In genomic region chr10:76878514-76878913, GRCh38 we compare ENCODE assay signal across 31 cellular contexts.
"Had no signal": no experiment of that assay in that cellular context is flagged by ENCODE, and none has a peak within 500 bp of the region (broad histone marks: within the 10 kb centered on the region; RNA-seq: fewer than 3 reads in every experiment).

No MANE protein-coding gene starts in this region.

- DNase-seq: naive B cell; naive thymus-derived CD8-positive, alpha-beta T cell; nephron progenitor cell; occipital lobe; ovary; posterior cingulate gyrus; psoas muscle; right cardiac atrium; spleen; stimulated activated CD4-positive, alpha-beta T cell treated with anti-CD3 and anti-CD28 coated beads, Interleukin-12 subunit alpha, Interleukin-12 subunit beta, amount 100 ng/mL, for 4 hours; stimulated activated CD4-positive, alpha-beta T cell treated with anti-CD3 and anti-CD28 coated beads, Interleukin-1b, Interleukin-23, amount 100 ng/mL, for 48 hours; stimulated activated CD4-positive, alpha-beta T cell treated with anti-CD3 and anti-CD28 coated beads, Interleukin-4, amount 100 ng/mL, for 1 hour; stimulated activated CD4-positive, alpha-beta T cell treated with anti-CD3 and anti-CD28 coated beads, Interleukin-4, amount 100 ng/mL, for 4 hours; stimulated activated CD8-positive, alpha-beta memory T cell treated with anti-CD3 and anti-CD28 coated beads, Interleukin-4, amount 100 ng/mL, for 48 hours; stimulated activated naive CD4-positive, alpha-beta T cell; stimulated activated naive CD8-positive, alpha-beta T cell treated with anti-CD3 and anti-CD28 coated beads, Interleukin-15, amount 100 ng/mL, for 72 hours; stimulated activated naive CD8-positive, alpha-beta T cell treated with anti-CD3 and anti-CD28 coated beads, Interleukin-15, Interleukin-2, amounts not matched to agents 100 U/mL and 50 U/mL, for 24 hours; testis; tibial artery; transverse colon; upper lobe of right lung; uterus had no signal

- H3K4me1 ChIP-seq: parathyroid adenoma, psoas muscle, testis, transverse colon, upper lobe of right lung, uterus had no signal

- H3K27ac Mint-ChIP-seq: naive thymus-derived CD8-positive, alpha-beta T cell; natural killer cell treated with Interleukin-12 subunit alpha and Interleukin-12 subunit beta and Interleukin-15 and Interleukin-18, amount 100 ng/mL, for 72 hours; neural progenitor cell; stimulated activated memory B cell treated with anti-CD40 and anti-IgM and Interleukin-4, amounts not matched to agents 10 μg/mL and 1 μg/mL and 100 μg/mL, for 72 hours; stimulated activated naive CD8-positive, alpha-beta T cell treated with anti-CD3 and anti-CD28 coated beads, Interleukin-15, amount 100 ng/mL, for 72 hours had no signal

- H3K27me3 Mint-ChIP-seq: stimulated activated memory B cell treated with anti-CD40 and anti-IgM and Interleukin-4, amounts not matched to agents 10 μg/mL and 1 μg/mL and 100 μg/mL, for 72 hours had no signal

- H3K27me3 ChIP-seq: neural progenitor cell, ovary, spleen, suprapubic skin, testis, tibial artery, transverse colon, uterus had no signal

- H3K79me2 ChIP-seq: parathyroid adenoma had no signal

- H3K9me3 Mint-ChIP-seq: naive B cell; naive thymus-derived CD8-positive, alpha-beta T cell; natural killer cell treated with Interleukin-12 subunit alpha and Interleukin-12 subunit beta and Interleukin-15 and Interleukin-18, amount 100 ng/mL, for 72 hours; nephron progenitor cell; neural progenitor cell; stimulated activated memory B cell treated with anti-CD40 and anti-IgM and Interleukin-4, amounts not matched to agents 10 μg/mL and 1 μg/mL and 100 μg/mL, for 72 hours; stimulated activated naive CD8-positive, alpha-beta T cell treated with anti-CD3 and anti-CD28 coated beads, Interleukin-15, amount 100 ng/mL, for 72 hours; type B pancreatic cell had no signal

- H3K4me3 ChIP-seq: neural progenitor cell, ovary, psoas muscle, skin epidermis, smooth muscle cell, spleen, suprapubic skin, testis, tibial artery, transverse colon, upper lobe of right lung, uterus had no signal

- H3K36me3 Mint-ChIP-seq: naive B cell; naive thymus-derived CD8-positive, alpha-beta T cell; natural killer cell treated with Interleukin-12 subunit alpha and Interleukin-12 subunit beta and Interleukin-15 and Interleukin-18, amount 100 ng/mL, for 72 hours; neural progenitor cell; stimulated activated memory B cell treated with anti-CD40 and anti-IgM and Interleukin-4, amounts not matched to agents 10 μg/mL and 1 μg/mL and 100 μg/mL, for 72 hours; type B pancreatic cell had no signal

- H3K9me3 ChIP-seq: ovary, psoas muscle, spleen, suprapubic skin, testis, tibial artery, transverse colon, upper lobe of right lung, uterus had no signal

- H3K36me3 ChIP-seq: neural progenitor cell, ovary, spleen, suprapubic skin, tibial artery, transverse colon, upper lobe of right lung, uterus had no signal

- H2AFZ ChIP-seq: neural progenitor cell, parathyroid adenoma had no signal

- H3K9ac ChIP-seq: neural progenitor cell, parathyroid adenoma had no signal

- H3K4me2 ChIP-seq: neural progenitor cell, smooth muscle cell had no signal

- ATAC-seq: naive thymus-derived CD8-positive, alpha-beta T cell; natural killer cell treated with Interleukin-12 subunit alpha and Interleukin-12 subunit beta and Interleukin-15 and Interleukin-18, amount 100 ng/mL, for 72 hours; right cardiac atrium; sciatic nerve; stimulated activated memory B cell treated with anti-CD40 and anti-IgM and Interleukin-4, amounts not matched to agents 10 μg/mL and 1 μg/mL and 100 μg/mL, for 72 hours; stimulated activated naive CD8-positive, alpha-beta T cell treated with anti-CD3 and anti-CD28 coated beads, Interleukin-15, amount 100 ng/mL, for 72 hours; stimulated activated naive CD8-positive, alpha-beta T cell treated with anti-CD3 and anti-CD28 coated beads, Interleukin-15, Interleukin-2, amounts not matched to agents 100 U/mL and 50 U/mL, for 24 hours; upper lobe of right lung had no signal

- H3K4me3 Mint-ChIP-seq: naive thymus-derived CD8-positive, alpha-beta T cell; natural killer cell treated with Interleukin-12 subunit alpha and Interleukin-12 subunit beta and Interleukin-15 and Interleukin-18, amount 100 ng/mL, for 72 hours; nephron progenitor cell; neural progenitor cell; stimulated activated memory B cell treated with anti-CD40 and anti-IgM and Interleukin-4, amounts not matched to agents 10 μg/mL and 1 μg/mL and 100 μg/mL, for 72 hours; stimulated activated naive CD8-positive, alpha-beta T cell treated with anti-CD3 and anti-CD28 coated beads, Interleukin-15, amount 100 ng/mL, for 72 hours; type B pancreatic cell had no signal

- H3K27ac ChIP-seq: neural progenitor cell, ovary, parathyroid adenoma, psoas muscle, skin epidermis, spleen, suprapubic skin, testis, tibial artery, transverse colon, upper lobe of right lung, uterus had no signal
